8 cellular contexts compared by ENCODE assay signal in the genomic region with DNA sequence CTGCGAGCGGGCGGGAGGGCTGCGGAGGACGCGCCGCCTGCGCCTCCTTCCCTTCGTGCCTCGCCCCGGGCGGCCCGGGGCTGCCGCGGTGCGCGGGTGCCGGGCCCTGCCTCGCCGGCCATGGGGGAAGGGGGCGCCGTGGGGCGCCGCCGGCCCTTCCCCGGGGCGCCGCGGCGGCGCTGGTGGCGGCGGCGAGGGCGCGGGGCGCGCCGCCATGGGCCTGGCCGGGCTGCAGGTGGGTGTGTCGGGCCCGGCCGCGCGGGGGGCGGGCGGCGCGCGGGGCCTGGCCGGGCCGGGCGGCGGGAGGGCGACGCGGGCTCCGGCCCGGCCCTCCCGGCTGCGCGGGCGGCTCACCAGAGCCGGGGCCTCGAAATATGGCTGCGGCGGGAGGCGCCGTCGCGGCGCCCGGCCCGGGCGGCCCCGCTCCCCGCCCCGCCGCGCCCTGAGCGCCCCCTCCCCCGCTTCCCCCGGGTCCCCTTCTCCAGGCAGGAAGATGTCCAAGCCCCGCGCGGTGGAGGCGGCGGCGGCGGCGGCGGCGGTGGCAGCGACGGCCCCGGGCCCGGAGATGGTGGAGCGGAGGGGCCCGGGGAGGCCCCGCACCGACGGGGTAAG.
DNase-seq lines count a peak whose midpoint lies in the region; ATAC-seq lines count a peak whose summit lies in the region.

No MANE protein-coding gene starts in this region.

- H3K4me3 ChIP-seq in NT2/D1 (ENCODE audit: insufficient read length, low read depth): peak overlapping the region; percentile 69
- H3K4me3 ChIP-seq in subcutaneous abdominal adipose tissue (ENCODE audit: low read depth in 1 of 5, low read length in 5 of 5): peak overlapping the region in 4 of 5 donors; percentile 64 to 80 (median 70)

- ATAC-seq in HG02798 (IDR thresholded peaks at IDR 0.05; ENCODE audit: poor library complexity, unreplicated experiment): no peak

- H3K27ac ChIP-seq in subcutaneous abdominal adipose tissue (ENCODE audit: low read depth, low read length): no peak overlapping the region

- H3K27me3 ChIP-seq in NT2/D1 (ENCODE audit: insufficient read depth, insufficient read length): peaks cover 8% of the 10 kb centered on the region
- H3K27me3 ChIP-seq in subcutaneous abdominal adipose tissue (ENCODE audit: control insufficient read depth in 5 of 5, insufficient read depth in 4 of 5, low read length in 5 of 5): no peaks in the 10 kb centered on the region

- DNase-seq in activated naive CD4-positive, alpha-beta T cell treated with anti-CD3 and anti-CD28 coated beads, Interleukin-2, amount 50 U/mL, for 16 hours: peak; percentile 16
- no peak for DNase-seq in activated naive CD4-positive, alpha-beta T cell treated with Interleukin-2 at 50 U/mL for 16 hours
- DNase-seq in NT2/D1 (ENCODE audit: low read depth, low spot score) (no peak), hepatic stellate cell (ENCODE audit: low spot score) (peak; percentile 49), MV-4-11 (lab: John Stamatoyannopoulos, UW) (no peak), NCI-H187 treated with DMSO at 0.1 percent for 48 hours (lab: John Stamatoyannopoulos, UW) (no peak)

- no peaks in the 10 kb centered on the region for H3K9me3 ChIP-seq in NT2/D1 (ENCODE audit: insufficient read depth, low read length)
- H3K9me3 ChIP-seq in subcutaneous abdominal adipose tissue (ENCODE audit: control insufficient read depth in 5 of 5, low read length in 5 of 5): no peaks in the 10 kb centered on the region

- H3K9ac ChIP-seq in NT2/D1 (ENCODE audit: insufficient read length, low read depth): peak overlapping the region; percentile 85
- H3K9ac ChIP-seq in subcutaneous abdominal adipose tissue (ENCODE audit: low read length in 5 of 5): peak overlapping the region in 1 of 5 donors; percentile 86

- peaks cover 3% of the 10 kb centered on the region for H3K4me1 ChIP-seq in NT2/D1 (ENCODE audit: insufficient read depth, insufficient read length)
- peaks cover 6 to 47% (median 41%) of the 10 kb centered on the region in 5 donors for H3K4me1 ChIP-seq in subcutaneous abdominal adipose tissue (ENCODE audit: control insufficient read depth in 5 of 5, insufficient read depth in 5 of 5, low read length in 5 of 5)

- H3K36me3 ChIP-seq in NT2/D1 (ENCODE audit: insufficient read depth, insufficient read length, low read length) (peaks cover 39% of the 10 kb centered on the region), subcutaneous abdominal adipose tissue (ENCODE audit: control insufficient read depth in 5 of 5, insufficient read depth in 5 of 5, low read length in 5 of 5) (peaks cover 6 to 31% (median 17%) of the 10 kb centered on the region in 5 donors)

Comparison
In these comparisons a context has a peak if more than half of its experiments do, and no peak if none do; other contexts are left out.
1. DNase-seq: peak in activated naive CD4-positive, alpha-beta T cell treated with anti-CD3 and anti-CD28 coated beads, Interleukin-2, amount 50 U/mL, for 16 hours (single experiment) and hepatic stellate cell (single experiment); none in activated naive CD4-positive, alpha-beta T cell treated with Interleukin-2 at 50 U/mL for 16 hours (single experiment), NT2/D1 (single experiment), MV-4-11 (single experiment) and NCI-H187 treated with DMSO at 0.1 percent for 48 hours (single experiment).